Comparison of ENCODE assay signal across 8 cellular contexts in the genomic region with DNA sequence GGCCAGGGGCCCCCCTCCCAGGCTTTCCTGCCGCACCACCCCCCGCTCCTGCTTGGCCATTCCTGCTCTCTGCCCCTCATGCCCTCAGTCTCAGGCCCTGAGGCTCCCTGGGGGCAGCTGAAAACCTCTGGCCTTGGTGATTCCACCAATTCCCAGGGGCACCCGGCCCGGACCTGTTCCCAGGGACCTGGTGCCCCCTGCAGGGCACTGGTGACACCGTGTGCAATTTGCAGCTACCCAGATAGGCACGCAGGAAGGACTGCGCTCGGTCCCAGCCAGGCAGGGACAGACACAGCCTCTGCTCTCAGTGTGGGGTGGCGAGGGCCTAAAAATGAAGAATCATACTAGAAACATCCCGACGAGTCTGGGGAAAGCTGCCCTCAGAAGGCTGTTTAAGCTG. TPM values are rescaled to one million over a fixed set of nuclear protein-coding genes. Genes with fewer than 3 reads are reported as not detected.
DNase-seq lines count a peak whose midpoint lies in the region; ATAC-seq and TF ChIP-seq lines count a peak whose summit lies in the region.

No MANE protein-coding gene starts in this region.

- H3K27me3 ChIP-seq in NT2/D1 (ENCODE audit: insufficient read depth, insufficient read length), result no peaks in the 10 kb centered on the region
- H3K27me3 ChIP-seq in osteoblast (ENCODE audit: insufficient read depth, low read length), result peaks cover 8% of the 10 kb centered on the region

- H3K4me3 ChIP-seq in NT2/D1 (ENCODE audit: insufficient read length, low read depth), result no peak overlapping the region
- no peak overlapping the region for H3K4me3 ChIP-seq in epithelial cell of proximal tubule (ENCODE audit: low read depth, low read length)
- no peak overlapping the region for H3K4me3 ChIP-seq in osteoblast (ENCODE audit: insufficient read depth, low read length)

- H3K9ac ChIP-seq in NT2/D1 (ENCODE audit: insufficient read length, low read depth), result peak overlapping the region; percentile 8

- H3K79me2 ChIP-seq in osteoblast (ENCODE audit: insufficient read depth, low read length), result no peaks in the 10 kb centered on the region

- H2AFZ ChIP-seq in osteoblast (ENCODE audit: low read length), result no peak overlapping the region

- DNase-seq in AG08395 (ENCODE audit: low spot score) (peak; percentile 73), GM04504 (ENCODE audit: low read depth) (peak; percentile 24), NT2/D1 (ENCODE audit: low read depth, low spot score) (peak; percentile 59), epithelial cell of proximal tubule (ENCODE audit: low read depth) (no peak), osteoblast (ENCODE audit: insufficient read length, low spot score, missing footprints) (peak; percentile 95)

- H3K27ac ChIP-seq in osteoblast (ENCODE audit: low read depth, low read length), result no peak overlapping the region

- ATAC-seq in GM18907 (IDR thresholded peaks at IDR 0.05; ENCODE audit: unreplicated experiment), result no peak
- no peak for ATAC-seq in GM19023 (IDR thresholded peaks at IDR 0.05; ENCODE audit: unreplicated experiment)
- ATAC-seq in HG03097 (IDR thresholded peaks at IDR 0.05; ENCODE audit: low FRiP score, unreplicated experiment), result no peak

- H4K20me1 ChIP-seq in osteoblast (ENCODE audit: insufficient read depth, low read length), result no peaks in the 10 kb centered on the region

- H3K4me2 ChIP-seq in osteoblast (ENCODE audit: insufficient read depth, low read length), result no peak overlapping the region

- TF ChIP-seq CTCF in epithelial cell of proximal tubule (conservative IDR thresholded peaks at IDR 0.05; ENCODE audit: low read depth, low read length), result peak; percentile 78
- peak; percentile 59 for TF ChIP-seq CTCF in osteoblast (IDR thresholded peaks at IDR 0.05; ENCODE audit: extremely low read depth, low read depth, low read length)

- H3K9me3 ChIP-seq in NT2/D1 (ENCODE audit: insufficient read depth, low read length), result no peaks in the 10 kb centered on the region
- H3K9me3 ChIP-seq in osteoblast (ENCODE audit: low read depth, low read length), result no peaks in the 10 kb centered on the region

- H3K36me3 ChIP-seq in NT2/D1 (ENCODE audit: insufficient read depth, insufficient read length, low read length), result no peaks in the 10 kb centered on the region
- no peaks in the 10 kb centered on the region for H3K36me3 ChIP-seq in osteoblast (ENCODE audit: insufficient read depth, low read length)

- H3K4me1 ChIP-seq in NT2/D1 (ENCODE audit: insufficient read depth, insufficient read length) (peaks cover 4% of the 10 kb centered on the region), osteoblast (ENCODE audit: insufficient read depth, low read length) (peaks cover 6% of the 10 kb centered on the region)

RNA-seq across cellular contexts. Expression of a gene that starts 13.4 kb away (rescaled TPM):
- not detected in 2 replicates for total RNA-seq in epithelial cell of proximal tubule
- not detected in 2 replicates for total RNA-seq in osteoblast
